8 cellular contexts compared by ENCODE assay signal in the genomic region with DNA sequence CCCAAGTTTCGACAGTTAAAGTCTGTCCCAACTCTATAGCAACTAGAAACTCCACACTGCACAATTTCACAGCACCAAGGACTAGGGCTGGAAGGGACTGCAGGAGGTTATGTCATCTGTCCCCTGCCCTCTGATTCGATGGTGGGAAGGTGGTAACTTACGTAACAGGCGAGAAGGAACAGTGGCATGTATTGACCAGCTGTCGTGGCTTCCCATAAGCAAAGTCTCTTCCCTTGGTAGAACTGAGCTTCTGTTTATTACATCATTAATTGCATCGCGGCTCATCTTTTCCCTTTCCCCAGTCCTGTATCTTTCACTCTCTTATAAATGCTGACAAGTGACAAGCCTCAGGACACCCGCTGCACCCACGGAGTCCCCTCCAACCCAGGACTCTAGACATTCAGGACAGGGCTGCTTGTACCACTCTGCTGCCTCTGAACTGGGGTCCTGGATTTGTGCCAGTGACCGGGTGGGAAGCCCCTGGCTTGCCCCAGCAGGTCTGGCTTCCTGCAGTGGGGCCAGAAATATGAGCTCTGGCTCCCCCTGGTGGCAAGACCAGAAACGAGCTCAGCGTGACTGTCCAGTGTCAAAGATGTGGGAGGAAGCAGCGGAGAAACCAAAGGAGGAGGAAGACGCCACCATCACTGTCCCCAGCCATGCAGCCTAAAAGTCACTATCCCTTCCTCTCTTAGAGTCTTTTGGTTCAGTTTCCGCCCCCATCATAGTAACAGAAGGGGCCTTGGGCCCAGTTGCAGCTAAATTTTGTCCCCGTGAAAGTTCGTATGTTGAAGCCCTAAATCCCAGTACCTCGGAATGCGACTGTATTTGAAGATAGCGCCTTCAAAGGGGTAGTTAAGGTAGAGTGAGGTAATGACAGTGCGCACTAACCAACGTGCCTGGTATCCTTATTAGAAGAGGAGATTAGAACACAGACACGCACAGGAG.
DNase-seq lines count a peak whose midpoint lies in the region; ATAC-seq and TF ChIP-seq lines count a peak whose summit lies in the region.

No MANE protein-coding gene starts in this region.

- H3K27me3 Mint-ChIP-seq in activated CD8-positive, alpha-beta memory T cell treated with anti-CD3 and anti-CD28 coated beads, Interleukin-2, amount 10 ng/mL, durations not matched to agents 7 days and 5 days: peaks cover 2% of the 10 kb centered on the region
- H3K27me3 Mint-ChIP-seq in natural killer cell (ENCODE audit: low read depth in 2 of 2): peaks cover 17 to 18% of the 10 kb centered on the region in 2 donors

- peaks cover 37% of the 10 kb centered on the region for H3K27me3 ChIP-seq in suprapubic skin

- H3K4me1 Mint-ChIP-seq in activated CD8-positive, alpha-beta memory T cell treated with anti-CD3 and anti-CD28 coated beads, Interleukin-2, amount 10 ng/mL, durations not matched to agents 7 days and 5 days: no peaks in the 10 kb centered on the region
- peaks cover 4 to 8% of the 10 kb centered on the region in 2 donors for H3K4me1 Mint-ChIP-seq in natural killer cell

- no peak for TF ChIP-seq EP300 in suprapubic skin (IDR thresholded peaks at IDR 0.05)

- 52% methylated on average over 23 of the region's 23 CpGs for WGBS in suprapubic skin

- H3K9me3 Mint-ChIP-seq in activated CD8-positive, alpha-beta memory T cell treated with anti-CD3 and anti-CD28 coated beads, Interleukin-2, amount 10 ng/mL, durations not matched to agents 7 days and 5 days (ENCODE audit: low read depth): no peaks in the 10 kb centered on the region
- H3K9me3 Mint-ChIP-seq in natural killer cell: no peaks in the 10 kb centered on the region

- H3K36me3 Mint-ChIP-seq in activated CD8-positive, alpha-beta memory T cell treated with anti-CD3 and anti-CD28 coated beads, Interleukin-2, amount 10 ng/mL, durations not matched to agents 7 days and 5 days: no peaks in the 10 kb centered on the region
- no peaks in the 10 kb centered on the region for H3K36me3 Mint-ChIP-seq in natural killer cell

- H3K27ac Mint-ChIP-seq in activated CD8-positive, alpha-beta memory T cell treated with anti-CD3 and anti-CD28 coated beads, Interleukin-2, amount 10 ng/mL, durations not matched to agents 7 days and 5 days: no peak overlapping the region
- H3K27ac Mint-ChIP-seq in natural killer cell: no peak overlapping the region

- no peaks in the 10 kb centered on the region for H3K36me3 ChIP-seq in suprapubic skin

- H3K4me3 ChIP-seq in epithelial cell of proximal tubule (ENCODE audit: low read depth, low read length): no peak overlapping the region
- H3K4me3 ChIP-seq in suprapubic skin: no peak overlapping the region

- peak; percentile 59 for ATAC-seq in GM18909 (IDR thresholded peaks at IDR 0.05; ENCODE audit: poor library complexity, unreplicated experiment)
- ATAC-seq in activated CD8-positive, alpha-beta memory T cell treated with anti-CD3 and anti-CD28 coated beads, Interleukin-2, amount 10 ng/mL, durations not matched to agents 7 days and 5 days: peak; percentile 47
- peak; percentile 36 to 68 (median 51) for ATAC-seq in natural killer cell
- no peak for ATAC-seq in GM19351 (IDR thresholded peaks at IDR 0.05; ENCODE audit: unreplicated experiment)

- intact Hi-C loops in natural killer cell (cut with micrococcal nuclease): loop anchor here (10.0 kb wide), 1 partner anchor 1846 kb away; no protein-coding TSS in a partner anchor

- TF ChIP-seq CTCF in epithelial cell of proximal tubule (conservative IDR thresholded peaks at IDR 0.05; ENCODE audit: low read depth, low read length) (peak; percentile 82), natural killer cell (IDR thresholded peaks at IDR 0.05) (peak; percentile 64), suprapubic skin (IDR thresholded peaks at IDR 0.05) (peak; percentile 22 to 69)

- DNase-seq in AML-193 (lab: John Stamatoyannopoulos, UW) (peak; percentile 2 to 20), NCI-H2227 treated with DMSO at 0.1 percent for 48 hours (lab: John Stamatoyannopoulos, UW) (peak; percentile 39), epithelial cell of proximal tubule (ENCODE audit: low read depth) (no peak), natural killer cell (peak; percentile 41), suprapubic skin (ENCODE audit: low spot score in 2 of 2) (peak in 1 of 2 donors; percentile 63)
- peak; percentile 73 for DNase-seq in activated CD8-positive, alpha-beta memory T cell treated with anti-CD3 and anti-CD28 coated beads, Interleukin-2, amount 10 ng/mL, durations not matched to agents 7 days and 5 days

- no peaks in the 10 kb centered on the region for H3K9me3 ChIP-seq in suprapubic skin

- H3K27ac ChIP-seq in suprapubic skin: no peak overlapping the region

- CTCF ChIA-PET in activated CD8-positive, alpha-beta memory T cell treated with anti-CD3 and anti-CD28 coated beads, Interleukin-2, amount 10 ng/mL, durations not matched to agents 7 days and 5 days (lab: Charles Lee): interaction anchor here (0.6 to 2.4 kb wide), 33 partner anchors 9 to 1876 kb away, joined by 3 to 20 read pairs (median 4); no protein-coding TSS in a partner anchor

- no peak overlapping the region for H3K4me3 Mint-ChIP-seq in activated CD8-positive, alpha-beta memory T cell treated with anti-CD3 and anti-CD28 coated beads, Interleukin-2, amount 10 ng/mL, durations not matched to agents 7 days and 5 days
- no peak overlapping the region for H3K4me3 Mint-ChIP-seq in natural killer cell

- H3K4me1 ChIP-seq in suprapubic skin: peaks cover 3% of the 10 kb centered on the region

- no peak for TF ChIP-seq POLR2A in suprapubic skin (IDR thresholded peaks at IDR 0.05)
